20 cellular contexts compared by ENCODE assay signal in genomic region chr19:4018775-4019504, GRCh38. TPM values are rescaled to one million over a fixed set of nuclear protein-coding genes. Genes with fewer than 3 reads are reported as not detected.
DNase-seq lines count a peak whose midpoint lies in the region; ATAC-seq and TF ChIP-seq lines count a peak whose summit lies in the region.
"Had no signal": no experiment of that assay in that cellular context is flagged by ENCODE, and none has a peak within 500 bp of the region (broad histone marks: within the 10 kb centered on the region; RNA-seq: fewer than 3 reads in every experiment).

No MANE protein-coding gene starts in this region.

- TF ChIP-seq EP300 in transverse colon (IDR thresholded peaks at IDR 0.05; ENCODE audit: low read depth), result no peak

- no peak overlapping the region for H3K4me2 ChIP-seq in neuronal stem cell (ENCODE audit: insufficient read depth, low read length, poor library complexity, severe bottlenecking)
- H3K4me2 ChIP-seq: smooth muscle cell had no signal

- DNase-seq in RWPE1 (ENCODE audit: low spot score) (no peak), neuronal stem cell (ENCODE audit: low spot score) (no peak), transverse colon (no peak), body of pancreas (no peak), nucleus accumbens (lab: John Stamatoyannopoulos, UW) (no peak)
- no peak for DNase-seq in effector memory CD8-positive, alpha-beta T cell
- DNase-seq: activated CD4-positive, alpha-beta T cell treated with anti-CD3 and anti-CD28 coated beads, Interleukin-2, amount 10 ng/mL, durations not matched to agents 7 days and 5 days; aorta; CD8-positive, alpha-beta memory T cell; mesenchymal stem cell; NCI-H187; NCI-H69; stimulated activated CD4-positive, alpha-beta T cell treated with anti-CD3 and anti-CD28 coated beads, Interleukin-2, amount 100 ng/mL, for 24 hours; T-helper 2 cell had no signal

- intact Hi-C loops in transverse colon (cut with DNase I; ENCODE audit: low total_unique reads) (no loop called here), body of pancreas (cut with DNase I) (no loop called here)

- H3K4ac ChIP-seq in neuronal stem cell (ENCODE audit: low read length), result no peak overlapping the region

- H3K23ac ChIP-seq in neuronal stem cell (ENCODE audit: low read depth, low read length, poor library complexity), result no peak overlapping the region

- H4K8ac ChIP-seq in neuronal stem cell (ENCODE audit: low read depth, low read length), result no peak overlapping the region

- H4K91ac ChIP-seq in neuronal stem cell (ENCODE audit: low read depth, low read length, poor library complexity), result no peak overlapping the region

- H3K4me1 Mint-ChIP-seq in effector memory CD8-positive, alpha-beta T cell (ENCODE audit: low read depth in 2 of 2), result peaks cover 9 to 10% of the 10 kb centered on the region in 2 donors

- H3K27me3 Mint-ChIP-seq in effector memory CD8-positive, alpha-beta T cell, result no peaks in the 10 kb centered on the region
- H3K27me3 Mint-ChIP-seq: activated CD4-positive, alpha-beta T cell treated with anti-CD3 and anti-CD28 coated beads, Interleukin-2, amount 10 ng/mL, durations not matched to agents 7 days and 5 days; activated naive CD4-positive, alpha-beta T cell treated with anti-CD3 and anti-CD28 coated beads, Interleukin-2, amount 50 U/mL, for 24 hours; CD8-positive, alpha-beta memory T cell had no signal

- H3K36me3 Mint-ChIP-seq in effector memory CD8-positive, alpha-beta T cell (ENCODE audit: insufficient read depth), result peaks cover 36% of the 10 kb centered on the region

- no peak for ATAC-seq in effector memory CD8-positive, alpha-beta T cell (replicated peaks)
- no peak for ATAC-seq in body of pancreas
- no peak for ATAC-seq in GM21825 (IDR thresholded peaks at IDR 0.05; ENCODE audit: unreplicated experiment)

- H3K27ac ChIP-seq in RWPE1 (0 out of 2 replicates have a peak overlapping the region, but pooled peaks have one; percentile 5), neuronal stem cell (replicated peaks; ENCODE audit: low read length) (no peak overlapping the region), transverse colon (peak overlapping the region in 3 of 4 donors; percentile 27 to 53 (median 48)), body of pancreas (peak overlapping the region in 2 of 4 donors; percentile 7 to 71)
- H3K27ac ChIP-seq: epithelial cell of prostate, VCaP had no signal

- no peak overlapping the region for H2AK5ac ChIP-seq in neuronal stem cell (ENCODE audit: low read depth, low read length)

- H3K27ac Mint-ChIP-seq in effector memory CD8-positive, alpha-beta T cell, result peak overlapping the region; percentile 67 to 77
- H3K27ac Mint-ChIP-seq: activated CD4-positive, alpha-beta T cell treated with anti-CD3 and anti-CD28 coated beads, Interleukin-2, amount 10 ng/mL, durations not matched to agents 7 days and 5 days; activated naive CD4-positive, alpha-beta T cell treated with anti-CD3 and anti-CD28 coated beads, Interleukin-2, amount 50 U/mL, for 24 hours had no signal

- no peak overlapping the region for H3K4me3 Mint-ChIP-seq in effector memory CD8-positive, alpha-beta T cell
- H3K4me3 Mint-ChIP-seq: activated CD4-positive, alpha-beta T cell treated with anti-CD3 and anti-CD28 coated beads, Interleukin-2, amount 10 ng/mL, durations not matched to agents 7 days and 5 days; activated naive CD4-positive, alpha-beta T cell treated with anti-CD3 and anti-CD28 coated beads, Interleukin-2, amount 50 U/mL, for 24 hours; CD8-positive, alpha-beta memory T cell had no signal

- TF ChIP-seq POLR2A in transverse colon (IDR thresholded peaks at IDR 0.05), result no peak
- no peak for TF ChIP-seq POLR2A in body of pancreas (IDR thresholded peaks at IDR 0.05)

- POLR2A ChIA-PET in RWPE1 (lab: Yijun Ruan, JAX; ENCODE audit: low non-redundant PET), result no interaction called here

- CTCF ChIA-PET in RWPE1 (lab: Yijun Ruan, JAX), result interaction anchor here (0.7 kb wide), 1 partner anchor 273 kb away, joined by 3 read pairs; no protein-coding TSS in a partner anchor

- H3K36me3 ChIP-seq in neuronal stem cell (replicated peaks in 1 of 2; ENCODE audit: control insufficient read depth in 2 of 2, insufficient read depth in 2 of 2, low read length in 2 of 2), result peaks cover 27 to 79% of the 10 kb centered on the region in 2 donors
- no peaks in the 10 kb centered on the region for H3K36me3 ChIP-seq in transverse colon
- no peaks in the 10 kb centered on the region for H3K36me3 ChIP-seq in body of pancreas (replicated peaks in 1 of 2; ENCODE audit: insufficient read depth in 1 of 2, low read depth in 2 of 2)

- H3K14ac ChIP-seq in neuronal stem cell (ENCODE audit: low read length), result no peak overlapping the region

- no CpG with 5 or more reads among the region's 19 CpGs for WGBS in neuronal stem cell (ENCODE audit: extremely low coverage in 2 of 2, insufficient read length in 2 of 2, insufficient replicate concordance in 1 of 2), 2 donors
- 93 to 100% methylated on average over 1 to 19 of the region's 19 CpGs for WGBS in transverse colon (ENCODE audit: low coverage in 1 of 2), 2 donors
- WGBS in body of pancreas, 2 donors, result 82 to 90% methylated on average over 18 of the region's 19 CpGs

- H3K9ac ChIP-seq in neuronal stem cell (ENCODE audit: low read depth, low read length, poor library complexity), result peak overlapping the region; percentile 77

- H3K4me1 ChIP-seq in neuronal stem cell (ENCODE audit: control insufficient read depth in 2 of 2, insufficient read depth in 1 of 2, low read depth in 1 of 2, low read length in 2 of 2) (no peaks in the 10 kb centered on the region), transverse colon (peaks cover 15 to 40% (median 27%) of the 10 kb centered on the region in 4 donors), body of pancreas (peaks cover 29% of the 10 kb centered on the region)

- no peak overlapping the region for H2AFZ ChIP-seq in neuronal stem cell (ENCODE audit: low read length)

- in situ Hi-C loops in transverse colon (cut with MboI; ENCODE audit: low pct_ligation_motif_present in 1 of 4, low pct_unique_long_range_greater_than_20kb in 1 of 4, low sequenced_read_pairs in 3 of 4), result no loop called here

- no peak overlapping the region for H3K18ac ChIP-seq in neuronal stem cell (ENCODE audit: low read length)

- H3K9me3 ChIP-seq in neuronal stem cell (replicated peaks in 1 of 2; ENCODE audit: control insufficient read depth in 2 of 2, insufficient read depth in 1 of 2, low read depth in 1 of 2, low read length in 2 of 2), result no peaks in the 10 kb centered on the region
- no peaks in the 10 kb centered on the region for H3K9me3 ChIP-seq in transverse colon
- no peaks in the 10 kb centered on the region for H3K9me3 ChIP-seq in body of pancreas

- H2BK15ac ChIP-seq in neuronal stem cell (ENCODE audit: low read length), result no peak overlapping the region

- H3K4me3 ChIP-seq in neuronal stem cell (ENCODE audit: low read length in 2 of 2) (no peak overlapping the region), transverse colon (no peak overlapping the region), body of pancreas (no peak overlapping the region)
- H3K4me3 ChIP-seq: heart left ventricle, smooth muscle cell had no signal

- H2BK5ac ChIP-seq in neuronal stem cell (ENCODE audit: low read length), result no peak overlapping the region

- H3K27me3 ChIP-seq in neuronal stem cell (ENCODE audit: control insufficient read depth in 3 of 3, insufficient read depth in 3 of 3, low read depth in 1 of 3, low read length in 3 of 3), result no peaks in the 10 kb centered on the region
- H3K27me3 ChIP-seq in transverse colon, result no peaks in the 10 kb centered on the region
- no peaks in the 10 kb centered on the region for H3K27me3 ChIP-seq in body of pancreas
- H3K27me3 ChIP-seq: heart left ventricle had no signal

- peaks cover 35% of the 10 kb centered on the region for H3K79me1 ChIP-seq in neuronal stem cell (ENCODE audit: low read depth, low read length)

- TF ChIP-seq CTCF in RWPE1 (conservative IDR thresholded peaks at IDR 0.05; ENCODE audit: low read depth) (no peak), transverse colon (IDR thresholded peaks at IDR 0.05) (no peak), body of pancreas (IDR thresholded peaks at IDR 0.05) (no peak)

- no peak overlapping the region for H2BK120ac ChIP-seq in neuronal stem cell (ENCODE audit: low read depth, low read length)

- H2BK12ac ChIP-seq in neuronal stem cell (ENCODE audit: low read length), result no peak overlapping the region

- no peaks in the 10 kb centered on the region for H3K9me3 Mint-ChIP-seq in effector memory CD8-positive, alpha-beta T cell
- H3K9me3 Mint-ChIP-seq: activated naive CD4-positive, alpha-beta T cell treated with anti-CD3 and anti-CD28 coated beads, Interleukin-2, amount 50 U/mL, for 24 hours had no signal

RNA-seq across cellular contexts. Expression of gene PIAS4, which starts 11.4 kb away (rescaled TPM):
- 64.0 TPM for polyA plus RNA-seq in neuronal stem cell (2013, experiment 1 of 2)
- 61.2 TPM for polyA plus RNA-seq in neuronal stem cell (2013, experiment 2 of 2)
- 100 to 1,000 TPM in 1 of 4 donors, 10 to 100 TPM in 3; 15.5 to 110 (median 23.0) TPM for total RNA-seq in transverse colon
- 10 to 100 TPM; 12.7 to 17.1 TPM for total RNA-seq in body of pancreas

RNA-seq across cellular contexts. Expression of gene EEF2, which starts 33.7 kb away (rescaled TPM):
- 2,427 TPM for polyA plus RNA-seq in neuronal stem cell (2013, experiment 1 of 2)
- polyA plus RNA-seq in neuronal stem cell (2013, experiment 2 of 2), result 2,458 TPM
- total RNA-seq in transverse colon (1,000 to 10,000 TPM; 1,013 to 1,686 (median 1,532) TPM), body of pancreas (1,000 to 10,000 TPM; 1,656 to 1,704 TPM)

RNA-seq across cellular contexts. Expression of gene ZBTB7A, which starts 47.8 kb away (rescaled TPM):
- polyA plus RNA-seq in neuronal stem cell (2013, experiment 1 of 2), result 9.3 TPM
- 10.2 TPM for polyA plus RNA-seq in neuronal stem cell (2013, experiment 2 of 2)
- total RNA-seq in transverse colon (100 to 1,000 TPM; 101 to 224 (median 141) TPM), body of pancreas (10 to 100 TPM; 30.9 to 31.3 TPM)

RNA-seq across cellular contexts. Expression of gene DAPK3, which starts 48.0 kb away (rescaled TPM):
- polyA plus RNA-seq in neuronal stem cell (2013, experiment 1 of 2), result 56.3 TPM
- 55.0 TPM for polyA plus RNA-seq in neuronal stem cell (2013, experiment 2 of 2)
- total RNA-seq in transverse colon (10 to 100 TPM; 54.6 to 89.0 (median 82.3) TPM), body of pancreas (10 to 100 TPM; 44.5 to 47.7 TPM)
